ENCODE assay signal across 22 cellular contexts in genomic region chr6:116036075-116036773, GRCh38. TPM values are rescaled to one million over a fixed set of nuclear protein-coding genes. Genes with fewer than 3 reads are reported as not detected.
DNase-seq lines count a peak whose midpoint lies in the region; ATAC-seq and TF ChIP-seq lines count a peak whose summit lies in the region.
"Had no signal": no experiment of that assay in that cellular context is flagged by ENCODE, and none has a peak within 500 bp of the region (broad histone marks: within the 10 kb centered on the region; RNA-seq: fewer than 3 reads in every experiment).

No MANE protein-coding gene starts in this region.

- 29 to 46% methylated on average over 2 of the region's 2 CpGs for WGBS in esophagus squamous epithelium, 2 donors
- 59 to 66% (median 62%) methylated on average over 2 of the region's 2 CpGs for WGBS in psoas muscle, 3 donors

- H3K27ac Mint-ChIP-seq in Calu3 (ENCODE audit: unreplicated experiment) = peak overlapping the region; percentile 77
- H3K27ac Mint-ChIP-seq: activated naive CD4-positive, alpha-beta T cell treated with anti-CD3 and anti-CD28 coated beads, Interleukin-2, amount 50 U/mL, for 72 hours; activated T-helper 1 cell treated with anti-CD3 and anti-CD28 coated beads, Interleukin-12 subunit alpha, Interleukin-12 subunit beta, Interleukin-2, Interleukin-4 antibody, amounts not matched to agents 30 ng/mL and 10 ng/mL and 1 ng/mL, durations not matched to agents 14 hours and 24 hours and 36 hours; CD4-positive, CD25-positive, alpha-beta regulatory T cell; GM23338 had no signal

- H3K79me2 ChIP-seq in PC-9 (ENCODE audit: low read depth) = peaks cover 22% of the 10 kb centered on the region

- H3K27me3 Mint-ChIP-seq in Calu3 (ENCODE audit: unreplicated experiment) = no peaks in the 10 kb centered on the region

- H3K4me3 Mint-ChIP-seq in Calu3 (ENCODE audit: low read depth, unreplicated experiment) = peak overlapping the region; percentile 53
- H3K4me3 Mint-ChIP-seq: activated T-helper 1 cell treated with anti-CD3 and anti-CD28 coated beads, Interleukin-12 subunit alpha, Interleukin-12 subunit beta, Interleukin-2, Interleukin-4 antibody, amounts not matched to agents 30 ng/mL and 10 ng/mL and 1 ng/mL, durations not matched to agents 14 hours and 24 hours and 36 hours; CD4-positive, CD25-positive, alpha-beta regulatory T cell; GM23338 had no signal

- CTCF ChIA-PET in Calu3 (lab: Charles Lee) (interaction anchor here (1.2 to 1.4 kb wide), 2 partner anchors 21 to 25 kb away, joined by 3 to 4 read pairs; no protein-coding TSS in a partner anchor), PC-9 (lab: Charles Lee) (no interaction called here)

- H3K36me3 Mint-ChIP-seq in Calu3 (ENCODE audit: insufficient read depth, unreplicated experiment) = peaks cover 6% of the 10 kb centered on the region
- H3K36me3 Mint-ChIP-seq: activated naive CD4-positive, alpha-beta T cell treated with anti-CD3 and anti-CD28 coated beads, Interleukin-2, amount 50 U/mL, for 72 hours; CD4-positive, CD25-positive, alpha-beta regulatory T cell had no signal

- TF ChIP-seq CTCF in Calu3 (IDR thresholded peaks at IDR 0.05; ENCODE audit: unreplicated experiment) (no peak), PC-9 (conservative IDR thresholded peaks at IDR 0.05) (no peak), esophagus squamous epithelium (IDR thresholded peaks at IDR 0.05) (no peak), psoas muscle (IDR thresholded peaks at IDR 0.05) (no peak), GM20000 (IDR thresholded peaks at IDR 0.05; ENCODE audit: extremely low read depth, missing control alignments) (no peak)

- H3K27me3 ChIP-seq in PC-9 (ENCODE audit: insufficient read depth, low read depth) = no peaks in the 10 kb centered on the region
- H3K27me3 ChIP-seq in esophagus squamous epithelium = no peaks in the 10 kb centered on the region
- H3K27me3 ChIP-seq in psoas muscle (ENCODE audit: insufficient read depth in 3 of 3, low read length in 2 of 3) = no peaks in the 10 kb centered on the region
- H3K27me3 ChIP-seq: sigmoid colon, thyroid gland had no signal

- H3K4me1 Mint-ChIP-seq in Calu3 (ENCODE audit: low read depth, unreplicated experiment) = peaks cover 59% of the 10 kb centered on the region
- H3K4me1 Mint-ChIP-seq: CD4-positive, CD25-positive, alpha-beta regulatory T cell had no signal

- H3K27ac ChIP-seq in PC-9 (peak overlapping the region; percentile 35; the same call in 1 of the 2 replicates), esophagus squamous epithelium (peak overlapping the region in 3 of 4 donors; percentile 3 to 69 (median 60)), psoas muscle (no peak overlapping the region)
- H3K27ac ChIP-seq: sigmoid colon, thyroid gland, WERI-Rb-1 had no signal

- H3K4me1 ChIP-seq in PC-9 (replicated peaks; ENCODE audit: insufficient read depth) (peaks cover 41% of the 10 kb centered on the region), esophagus squamous epithelium (peaks cover 0 to 55% (median 4%) of the 10 kb centered on the region in 3 donors), psoas muscle (peaks cover 15% of the 10 kb centered on the region)
- H3K4me1 ChIP-seq: thyroid gland had no signal

- ATAC-seq in psoas muscle = no peak
- no peak for ATAC-seq in HG03460 (IDR thresholded peaks at IDR 0.05; ENCODE audit: unreplicated experiment)
- ATAC-seq: activated naive CD4-positive, alpha-beta T cell treated with anti-CD3 and anti-CD28 coated beads, Interleukin-2, amount 50 U/mL, for 72 hours; GM23338 had no signal

- no peaks in the 10 kb centered on the region for H4K20me1 ChIP-seq in PC-9 (ENCODE audit: insufficient read depth)

- intact Hi-C loops in Calu3 (cut with micrococcal nuclease; ENCODE audit: unreplicated experiment) = no loop called here
- intact Hi-C loops in PC-9 (cut with micrococcal nuclease; ENCODE audit: unreplicated experiment) = no loop called here
- intact Hi-C loops in esophagus squamous epithelium (cut with DNase I) = no loop called here
- intact Hi-C loops in psoas muscle (cut with DNase I) = no loop called here

- no peaks in the 10 kb centered on the region for H3K9me3 Mint-ChIP-seq in Calu3 (ENCODE audit: low read depth, unreplicated experiment)
- H3K9me3 Mint-ChIP-seq: activated naive CD4-positive, alpha-beta T cell treated with anti-CD3 and anti-CD28 coated beads, Interleukin-2, amount 50 U/mL, for 72 hours; activated T-helper 1 cell treated with anti-CD3 and anti-CD28 coated beads, Interleukin-12 subunit alpha, Interleukin-12 subunit beta, Interleukin-2, Interleukin-4 antibody, amounts not matched to agents 30 ng/mL and 10 ng/mL and 1 ng/mL, durations not matched to agents 14 hours and 24 hours and 36 hours; GM23338 had no signal

- no peak for TF ChIP-seq POLR2A in esophagus squamous epithelium (IDR thresholded peaks at IDR 0.05)

- H3K4me3 ChIP-seq in PC-9 = no peak overlapping the region
- no peak overlapping the region for H3K4me3 ChIP-seq in esophagus squamous epithelium
- peak overlapping the region; percentile 43 for H3K4me3 ChIP-seq in psoas muscle
- H3K4me3 ChIP-seq: GM23338, sigmoid colon, thyroid gland had no signal

- DNase-seq in Calu3 (no peak), PC-9 (no peak), esophagus squamous epithelium (lab: John Stamatoyannopoulos, UW) (no peak), psoas muscle (no peak), NCI-H510A (lab: John Stamatoyannopoulos, UW) (no peak), GM20000 (ENCODE audit: low spot score) (no peak), activated gamma-delta T cell (lab: John Stamatoyannopoulos, UW) (no peak)
- DNase-seq: activated CD4-positive, alpha-beta T cell treated with anti-CD3 and anti-CD28 coated beads, Interleukin-2, amount 50 U/mL, for 1 hour; CD4-positive, CD25-positive, alpha-beta regulatory T cell; Karpas-422; NCI-H1048; NCI-H187 treated with DMSO at 0.1 percent for 48 hours; posterior cingulate gyrus; sigmoid colon; stimulated activated naive CD4-positive, alpha-beta T cell treated with Interleukin-2 at 50 U/mL for 16 hours; thyroid gland; WERI-Rb-1 had no signal

- H3F3A ChIP-seq in PC-9 (ENCODE audit: insufficient read depth, low read depth) = peaks cover 11% of the 10 kb centered on the region; the same call in 1 of the 2 replicates

- H3K4me2 ChIP-seq in PC-9 = peak overlapping the region; percentile 0; the same call in 1 of the 2 replicates
- H3K4me2 ChIP-seq: GM23338 had no signal

- BruUV-seq in Calu3 (replicated peaks; lab: Mats Ljungman, UMichigan) (no TSS peak), PC-9 (replicated peaks; lab: Mats Ljungman, UMichigan) (no TSS peak)

- H2AFZ ChIP-seq in PC-9 = no peak overlapping the region
- H2AFZ ChIP-seq: GM23338 had no signal

- H3K36me3 ChIP-seq in PC-9 (ENCODE audit: low read depth) = peaks cover 13% of the 10 kb centered on the region; the same call in 1 of the 2 replicates
- no peaks in the 10 kb centered on the region for H3K36me3 ChIP-seq in esophagus squamous epithelium
- no peaks in the 10 kb centered on the region for H3K36me3 ChIP-seq in psoas muscle (ENCODE audit: insufficient read depth in 1 of 2, low read depth in 1 of 2)
- H3K36me3 ChIP-seq: sigmoid colon, thyroid gland, WERI-Rb-1 had no signal

- no peaks in the 10 kb centered on the region for H3K9me2 ChIP-seq in PC-9 (ENCODE audit: insufficient read depth)

- POLR2A ChIA-PET in PC-9 (lab: Charles Lee; ENCODE audit: unreplicated experiment) = no interaction called here

- no peaks in the 10 kb centered on the region for H3K9me3 ChIP-seq in PC-9 (ENCODE audit: insufficient read depth, low read depth)
- no peaks in the 10 kb centered on the region for H3K9me3 ChIP-seq in esophagus squamous epithelium
- no peaks in the 10 kb centered on the region for H3K9me3 ChIP-seq in psoas muscle
- H3K9me3 ChIP-seq: sigmoid colon, thyroid gland had no signal

RNA-seq across cellular contexts. Expression of gene FRK, which starts 24.5 kb away (rescaled TPM):
- 21.1 and 21.2 TPM in 2 replicates for total RNA-seq in Calu3 (2022)
- 14.4 and 17.2 TPM in 2 replicates for total RNA-seq in PC-9 (2021)
- total RNA-seq in esophagus squamous epithelium = 10 to 100 TPM in 2 of 4 donors, 1 to 10 TPM in 2; 5.0 to 12.1 (median 10.0) TPM
- 1 to 10 TPM; 1.4 to 4.2 (median 1.8) TPM for total RNA-seq in psoas muscle
- polyA plus RNA-seq in psoas muscle = 1 to 10 TPM in 1 of 3 donors, under 1 TPM in 2; 0.10 to 1.3 (median 0.44) TPM
- total RNA-seq: activated T-helper 1 cell treated with anti-CD3 and anti-CD28 coated beads, Interleukin-12 subunit alpha, Interleukin-12 subunit beta, Interleukin-2, Interleukin-4 antibody, amounts not matched to agents 30 ng/mL and 10 ng/mL and 1 ng/mL, durations not matched to agents 14 hours and 24 hours and 36 hours; CD4-positive, CD25-positive, alpha-beta regulatory T cell had no signal
- polyA plus RNA-seq: CD4-positive, CD25-positive, alpha-beta regulatory T cell; neural cell had no signal
